ENCODE assay signal across 21 cellular contexts in the genomic region with DNA sequence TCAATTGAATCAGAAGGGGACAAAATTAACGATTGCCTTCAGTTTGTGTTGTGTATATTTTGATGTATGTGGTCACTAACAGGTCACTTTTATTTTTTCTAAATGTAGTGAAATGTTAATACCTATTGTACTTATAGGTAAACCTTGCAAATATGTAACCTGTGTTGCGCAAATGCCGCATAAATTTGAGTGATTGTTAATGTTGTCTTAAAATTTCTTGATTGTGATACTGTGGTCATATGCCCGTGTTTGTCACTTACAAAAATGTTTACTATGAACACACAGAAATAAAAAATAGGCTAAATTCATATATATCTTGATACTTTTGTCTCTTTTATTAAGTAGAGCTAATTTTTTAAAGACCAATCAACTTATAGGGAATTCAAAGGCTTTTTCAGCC. TPM values are rescaled to one million over a fixed set of nuclear protein-coding genes. Genes with fewer than 3 reads are reported as not detected.
DNase-seq lines count a peak whose midpoint lies in the region; FAIRE-seq and TF ChIP-seq lines count a peak whose summit lies in the region.
"Had no signal": no experiment of that assay in that cellular context is flagged by ENCODE, and none has a peak within 500 bp of the region (broad histone marks: within the 10 kb centered on the region; RNA-seq: fewer than 3 reads in every experiment).

No MANE protein-coding gene starts in this region.

- FAIRE-seq in kidney (lab: Jason Lieb, UNC) = no peak
- FAIRE-seq: A204.1 had no signal

- DNase-seq in NCI-H82 (lab: John Stamatoyannopoulos, UW) (peak; percentile 9), NCI-H82 treated with DMSO at 0.1 percent for 48 hours (lab: John Stamatoyannopoulos, UW; ENCODE audit: unreplicated experiment) (no peak), astrocyte of the spinal cord (ENCODE audit: low read depth, low spot score) (no peak), kidney (no peak), cardiac septum (ENCODE audit: low spot score) (no peak)
- no peak for DNase-seq in activated CD4-positive, alpha-beta T cell treated with anti-CD3 and anti-CD28 coated beads, Interleukin-2, amount 10 ng/mL, durations not matched to agents 24 days and 14 days
- DNase-seq: CD8-positive, alpha-beta T cell; GF-D8; HCEC 1CT; MV-4-11; NCI-H2029 treated with DMSO at 0.1 percent for 48 hours; NCI-H2227 treated with DMSO at 0.1 percent for 48 hours; NCI-H526; NK-92 treated with Interleukin-12 subunit alpha and Interleukin-12 subunit beta, amount 100 ng/mL, for 24 hours; OCI-M1; SHP77 treated with DMSO at 0.1 percent for 48 hours had no signal

- H3K4me1 Mint-ChIP-seq in activated CD4-positive, alpha-beta T cell treated with anti-CD3 and anti-CD28 coated beads, Interleukin-2, amount 10 ng/mL, durations not matched to agents 24 days and 14 days = peaks cover 7% of the 10 kb centered on the region

- H3K27me3 ChIP-seq in layer of hippocampus (ENCODE audit: control insufficient read depth, insufficient read depth, low read length) = peaks cover 33% of the 10 kb centered on the region
- peaks cover 56% of the 10 kb centered on the region for H3K27me3 ChIP-seq in thymus (ENCODE audit: control insufficient read depth, insufficient read depth)

- peaks cover 20% of the 10 kb centered on the region for H3K9me3 Mint-ChIP-seq in activated CD4-positive, alpha-beta T cell treated with anti-CD3 and anti-CD28 coated beads, Interleukin-2, amount 10 ng/mL, durations not matched to agents 24 days and 14 days
- H3K9me3 Mint-ChIP-seq: CD8-positive, alpha-beta T cell had no signal

- H3K36me3 ChIP-seq in thymus (ENCODE audit: control insufficient read depth, insufficient read depth) = no peaks in the 10 kb centered on the region
- no peaks in the 10 kb centered on the region for H3K36me3 ChIP-seq in kidney (ENCODE audit: control insufficient read depth in 1 of 2, insufficient read depth in 2 of 2, low read length in 2 of 2)
- H3K36me3 ChIP-seq: BLaER1 had no signal

- H3K36me3 Mint-ChIP-seq in activated CD4-positive, alpha-beta T cell treated with anti-CD3 and anti-CD28 coated beads, Interleukin-2, amount 10 ng/mL, durations not matched to agents 24 days and 14 days (ENCODE audit: low read depth) = peaks cover 9% of the 10 kb centered on the region
- H3K36me3 Mint-ChIP-seq: CD8-positive, alpha-beta T cell had no signal

- H3K27me3 Mint-ChIP-seq in activated CD4-positive, alpha-beta T cell treated with anti-CD3 and anti-CD28 coated beads, Interleukin-2, amount 10 ng/mL, durations not matched to agents 24 days and 14 days = peaks cover 50% of the 10 kb centered on the region

- 26% methylated on average over 4 of the region's 4 CpGs for WGBS in thymus

- H3K9me3 ChIP-seq in thymus (ENCODE audit: control insufficient read depth) = peaks cover 5% of the 10 kb centered on the region
- no peaks in the 10 kb centered on the region for H3K9me3 ChIP-seq in kidney (ENCODE audit: control insufficient read depth in 1 of 2, low read length in 2 of 2)

- intact Hi-C loops in kidney (cut with DNase I) (no loop called here), cardiac septum (cut with DNase I) (no loop called here)
- intact Hi-C loops in activated CD4-positive, alpha-beta T cell treated with anti-CD3 and anti-CD28 coated beads, Interleukin-2, amount 10 ng/mL, durations not matched to agents 24 days and 14 days (cut with micrococcal nuclease) = no loop called here

- no peaks in the 10 kb centered on the region for H3K4me1 ChIP-seq in thymus (ENCODE audit: control insufficient read depth, insufficient read depth, low read length)
- H3K4me1 ChIP-seq in kidney (ENCODE audit: control insufficient read depth in 1 of 2, insufficient read depth in 1 of 2, low read depth in 1 of 2, low read length in 2 of 2) = no peaks in the 10 kb centered on the region
- H3K4me1 ChIP-seq: BLaER1 had no signal

- H3K27ac Mint-ChIP-seq in activated CD4-positive, alpha-beta T cell treated with anti-CD3 and anti-CD28 coated beads, Interleukin-2, amount 10 ng/mL, durations not matched to agents 24 days and 14 days = no peak overlapping the region
- H3K27ac Mint-ChIP-seq: CD8-positive, alpha-beta T cell had no signal

- in situ Hi-C loops in astrocyte of the spinal cord (cut with HindIII; ENCODE audit: low sequenced_read_pairs) = no loop called here

- TF ChIP-seq CTCF in astrocyte of the spinal cord (IDR thresholded peaks at IDR 0.05; ENCODE audit: low read depth, low read length) (no peak), kidney (IDR thresholded peaks at IDR 0.05; ENCODE audit: borderline replicate concordance, extremely low read depth, insufficient read depth) (no peak)

- no peak overlapping the region for H3K9ac ChIP-seq in kidney (ENCODE audit: low read length in 2 of 2)
- H3K9ac ChIP-seq: BLaER1 had no signal

- peak overlapping the region; percentile 44 for H3K4me3 ChIP-seq in astrocyte of the spinal cord (ENCODE audit: low read depth, low read length)
- peak overlapping the region; percentile 9 for H3K4me3 ChIP-seq in thymus (ENCODE audit: low read length)
- H3K4me3 ChIP-seq in kidney (ENCODE audit: low read length in 2 of 2) = no peak overlapping the region
- H3K4me3 ChIP-seq: BLaER1 had no signal

- peak overlapping the region; percentile 77 for H3K27ac ChIP-seq in layer of hippocampus (ENCODE audit: low read depth, low read length)
- no peak overlapping the region for H3K27ac ChIP-seq in thymus (ENCODE audit: low read depth)
- no peak overlapping the region for H3K27ac ChIP-seq in kidney (ENCODE audit: low read depth in 2 of 2, low read length in 2 of 2)
- H3K27ac ChIP-seq: BLaER1 had no signal

- no peak overlapping the region for H3K4me3 Mint-ChIP-seq in activated CD4-positive, alpha-beta T cell treated with anti-CD3 and anti-CD28 coated beads, Interleukin-2, amount 10 ng/mL, durations not matched to agents 24 days and 14 days
- H3K4me3 Mint-ChIP-seq: CD8-positive, alpha-beta T cell had no signal

RNA-seq across cellular contexts. Expression of gene FOXG1, which starts 2.8 kb away (rescaled TPM):
- polyA plus RNA-seq in thymus (11.4 TPM), kidney (ENCODE audit: insufficient read depth, low read depth, low replicate concordance) (not detected)
- total RNA-seq in kidney (not detected), cardiac septum (not detected)
- total RNA-seq in activated CD4-positive, alpha-beta T cell treated with anti-CD3 and anti-CD28 coated beads, Interleukin-2, amount 10 ng/mL, durations not matched to agents 24 days and 14 days = not detected in 2 replicates
- total RNA-seq: CD8-positive, alpha-beta T cell; RPMI7951 had no signal

Comparison
In these comparisons a context has a peak if more than half of its experiments do, and no peak if none do; other contexts are left out.
1. H3K4me3 ChIP-seq: peak in astrocyte of the spinal cord (single experiment) and thymus (single experiment); none in kidney (0 of 2).